Comparison of ENCODE assay signal across 8 cellular contexts in genomic region chr19:37506387-37507166, GRCh38. TPM values are rescaled to one million over a fixed set of nuclear protein-coding genes. Genes with fewer than 3 reads are reported as not detected.
DNase-seq lines count a peak whose midpoint lies in the region; ATAC-seq, FAIRE-seq and TF ChIP-seq lines count a peak whose summit lies in the region.

TSS of gene ZNF793 (plus strand) at chr19:37506939. CDS start at chr19:37523440, 16,501 bp downstream.

- H3K27ac ChIP-seq in WERI-Rb-1 (peak within 1 kb of the TSS; percentile 99), small intestine (ENCODE audit: low read depth in 1 of 2, low read length in 1 of 2) (peak within 1 kb of the TSS; percentile 93 to 95)

- H3K4me3 ChIP-seq in WERI-Rb-1 (ENCODE audit: low read depth, low read length) (peak within 1 kb of the TSS; percentile 83), cardiac fibroblast (replicated peaks in 1 of 2; ENCODE audit: low read depth in 2 of 2, low read length in 2 of 2) (peak within 1 kb of the TSS; percentile 60 to 64), small intestine (ENCODE audit: low read depth in 1 of 2, low read length in 2 of 2) (peak within 1 kb of the TSS; percentile 52 to 78)

- peak; percentile 96 to 97 (median 96) for DNase-seq in NCI-H1417 (lab: John Stamatoyannopoulos, UW)
- peak; percentile 90 for DNase-seq in WERI-Rb-1
- DNase-seq in cardiac fibroblast (ENCODE audit: low read depth in 2 of 2) = peak; percentile 84 to 85
- DNase-seq in iris pigment epithelial cell (ENCODE audit: low read depth) = peak; percentile 91
- peak; percentile 88 for DNase-seq in small intestine
- DNase-seq in GDM1 (lab: John Stamatoyannopoulos, UW) = no peak
- DNase-seq in MV-4-11 (lab: John Stamatoyannopoulos, UW) = no peak

- no peaks in the 10 kb centered on the region for H3K27me3 ChIP-seq in WERI-Rb-1 (ENCODE audit: insufficient read depth, low read depth, severe bottlenecking)
- no peaks in the 10 kb centered on the region for H3K27me3 ChIP-seq in small intestine (ENCODE audit: control insufficient read depth in 2 of 2, insufficient read depth in 2 of 2, low read length in 2 of 2)

- 1% methylated on average over 40 of the region's 40 CpGs for WGBS in small intestine, 3 donors

- no peak for TF ChIP-seq CTCF in WERI-Rb-1 (IDR thresholded peaks at IDR 0.05; ENCODE audit: low read depth, low read length)
- TF ChIP-seq CTCF in cardiac fibroblast (IDR thresholded peaks at IDR 0.05; ENCODE audit: low read depth, low read length) = no peak

- peaks cover 25% of the 10 kb centered on the region for H3K36me3 ChIP-seq in WERI-Rb-1
- no peaks in the 10 kb centered on the region for H3K36me3 ChIP-seq in small intestine (ENCODE audit: control insufficient read depth in 2 of 2, insufficient read depth in 2 of 2, low read length in 2 of 2)

- peaks cover 7% of the 10 kb centered on the region for H3K9me3 ChIP-seq in WERI-Rb-1 (ENCODE audit: severe bottlenecking)
- H3K9me3 ChIP-seq in small intestine (ENCODE audit: control insufficient read depth, low read depth) = peaks cover 1% of the 10 kb centered on the region

- ATAC-seq in GM18868 (IDR thresholded peaks at IDR 0.05; ENCODE audit: unreplicated experiment) = peak; percentile 87

- H3K4me1 ChIP-seq in small intestine (ENCODE audit: control insufficient read depth in 2 of 2, insufficient read depth in 1 of 2, low read depth in 1 of 2, low read length in 1 of 2) = no peaks in the 10 kb centered on the region

- no peak for FAIRE-seq in small intestine (lab: Jason Lieb, UNC)

RNA-seq across cellular contexts. Expression of gene ZNF793, which starts in this region (rescaled TPM):
- 1 to 10 TPM in 1 of 3 donors, under 1 TPM in 2; 0.22 to 1.9 (median 0.27) TPM for polyA plus RNA-seq in small intestine

Comparison
In these comparisons a context has a peak if more than half of its experiments do, and no peak if none do; other contexts are left out.
1. DNase-seq: peak in NCI-H1417 (3 of 3), WERI-Rb-1 (single experiment), cardiac fibroblast (2 of 2), iris pigment epithelial cell (single experiment) and small intestine (single experiment); none in GDM1 (single experiment) and MV-4-11 (single experiment).
2. Peak in every context shown above with its lines, with median percentiles within 50 percentile points of each other: H3K4me3 ChIP-seq.